Comparison of ENCODE assay signal across 13 cellular contexts in the genomic region with DNA sequence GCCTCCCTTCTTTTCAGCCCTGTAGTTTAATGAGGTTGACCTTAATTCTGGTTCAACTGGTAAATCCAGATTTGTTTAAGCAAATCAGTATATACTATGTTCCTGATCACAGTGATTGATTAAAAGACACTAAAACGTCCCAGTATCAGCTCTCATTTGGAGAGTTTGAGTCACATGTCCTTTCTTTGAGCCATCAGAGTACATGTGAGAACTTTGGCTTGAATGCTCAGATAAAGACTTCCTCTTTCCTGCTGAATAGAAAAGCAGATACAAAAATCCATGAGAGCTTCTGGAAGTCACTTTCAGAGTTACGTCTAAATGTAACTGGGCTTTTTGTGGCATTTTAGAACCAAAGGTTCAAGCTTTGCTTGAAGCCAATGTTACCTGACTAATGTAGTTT.
"Had no signal": no experiment of that assay in that cellular context is flagged by ENCODE, and none has a peak within 500 bp of the region (broad histone marks: within the 10 kb centered on the region; RNA-seq: fewer than 3 reads in every experiment).

No MANE protein-coding gene starts in this region.

- H3K9me3 ChIP-seq: esophagus squamous epithelium, heart right ventricle, left ventricle myocardium inferior, tibial nerve, vagina had no signal

- H3K36me3 ChIP-seq: cardiac muscle cell, esophagus squamous epithelium, heart right ventricle, left ventricle myocardium inferior, tibial nerve, vagina, WERI-Rb-1 had no signal

- H3K27me3 ChIP-seq: cardiac muscle cell, esophagus squamous epithelium, heart right ventricle, tibial nerve, vagina had no signal

- H3K27ac ChIP-seq: cardiac muscle cell, esophagus squamous epithelium, heart right ventricle, left ventricle myocardium inferior, tibial nerve, vagina, WERI-Rb-1 had no signal

- DNase-seq: activated CD4-positive, alpha-beta T cell treated with anti-CD3 and anti-CD28 coated beads for 1 hour; effector memory CD8-positive, alpha-beta T cell; esophagus squamous epithelium; heart right ventricle; left ventricle myocardium inferior; mammary epithelial cell; naive B cell; stimulated activated naive CD8-positive, alpha-beta T cell treated with anti-CD3 and anti-CD28 coated beads, Interleukin-15, Interleukin-2, amounts not matched to agents 100 U/mL and 50 U/mL, for 24 hours; substantia nigra; WERI-Rb-1 had no signal

- H3K4me1 ChIP-seq: esophagus squamous epithelium, heart right ventricle, left ventricle myocardium inferior, tibial nerve, vagina had no signal

- H3K4me3 ChIP-seq: cardiac muscle cell, esophagus squamous epithelium, heart right ventricle, left ventricle myocardium inferior, tibial nerve, vagina had no signal

- ATAC-seq: effector memory CD8-positive, alpha-beta T cell; heart right ventricle; stimulated activated naive CD8-positive, alpha-beta T cell treated with anti-CD3 and anti-CD28 coated beads, Interleukin-15, Interleukin-2, amounts not matched to agents 100 U/mL and 50 U/mL, for 24 hours had no signal
